8 cellular contexts compared by ENCODE assay signal in genomic region chr2:119222863-119223520, GRCh38. TPM values are rescaled to one million over a fixed set of nuclear protein-coding genes. Genes with fewer than 3 reads are reported as not detected.
DNase-seq lines count a peak whose midpoint lies in the region; ATAC-seq and TF ChIP-seq lines count a peak whose summit lies in the region.

No MANE protein-coding gene starts in this region.

- no peaks in the 10 kb centered on the region for H3F3A ChIP-seq in neural cell (ENCODE audit: insufficient read depth, low read length, poor library complexity, severe bottlenecking)

- no peak overlapping the region for H3K4me2 ChIP-seq in neural cell (ENCODE audit: low read length)

- H4K20me1 ChIP-seq in neural cell (ENCODE audit: insufficient read depth), result no peaks in the 10 kb centered on the region

- no peak overlapping the region for H3K27ac ChIP-seq in neural cell (ENCODE audit: low read length)

- H3K36me3 ChIP-seq in neural cell (ENCODE audit: insufficient read depth, low read length), result no peaks in the 10 kb centered on the region

- no peaks in the 10 kb centered on the region for H3K9me2 ChIP-seq in neural cell (ENCODE audit: insufficient read depth, low read length)

- H2AFZ ChIP-seq in neural cell (ENCODE audit: low read depth, low read length), result no peak overlapping the region

- no peak for DNase-seq in AG09309 (ENCODE audit: low read depth)
- DNase-seq in NB4 (ENCODE audit: low read depth), result no peak
- no peak for DNase-seq in epithelial cell of esophagus (ENCODE audit: low read depth)
- DNase-seq in RKO (ENCODE audit: low spot score), result no peak
- no peak for DNase-seq in AG08396 (ENCODE audit: low spot score)
- DNase-seq in ACHN, result no peak

- TF ChIP-seq CTCF in AG09309 (IDR thresholded peaks at IDR 0.05; ENCODE audit: control insufficient read depth, insufficient read depth, low read depth, low read length, missing control alignments), result no peak
- no peak for TF ChIP-seq CTCF in NB4 (IDR thresholded peaks at IDR 0.05; ENCODE audit: low read depth, low read length)
- no peak for TF ChIP-seq CTCF in epithelial cell of esophagus (IDR thresholded peaks at IDR 0.05; ENCODE audit: insufficient read depth, low read depth, low read length, missing control alignments)
- TF ChIP-seq CTCF in neural cell (IDR thresholded peaks at IDR 0.05; ENCODE audit: poor library complexity, severe bottlenecking), result no peak

- TF ChIP-seq POLR2A in NB4 (IDR thresholded peaks at IDR 0.05; ENCODE audit: extremely low read depth, insufficient read length), result no peak

- H3K4me3 ChIP-seq in AG09309 (ENCODE audit: control insufficient read depth, low read depth, low read length) (peak overlapping the region; percentile 73), NB4 (ENCODE audit: low read depth, low read length) (peak overlapping the region; percentile 27), epithelial cell of esophagus (ENCODE audit: low read length) (peak overlapping the region; percentile 58), neural cell (ENCODE audit: low read length) (peak overlapping the region; percentile 69)

- no peak for TF ChIP-seq EP300 in neural cell (conservative IDR thresholded peaks at IDR 0.05; ENCODE audit: poor library complexity, severe bottlenecking)

- no peak for ATAC-seq in GM18909 (IDR thresholded peaks at IDR 0.05; ENCODE audit: poor library complexity, unreplicated experiment)

- H3K9me3 ChIP-seq in neural cell (ENCODE audit: low read length), result no peaks in the 10 kb centered on the region

- H3K9ac ChIP-seq in neural cell (ENCODE audit: low read length), result no peak overlapping the region

- H3K27me3 ChIP-seq in neural cell (ENCODE audit: insufficient read depth, low read depth, low read length), result peaks cover 42% of the 10 kb centered on the region

- in situ Hi-C loops in ACHN (cut with HindIII; ENCODE audit: low pct_ligation_motif_present, low pct_unique_long_range_greater_than_20kb, low sequenced_read_pairs), result no loop called here

- no peak for TF ChIP-seq RAD21 in neural cell (conservative IDR thresholded peaks at IDR 0.05)

- no peaks in the 10 kb centered on the region for H3K79me2 ChIP-seq in neural cell (replicated peaks; ENCODE audit: insufficient read depth, low read length)

TF ChIP-seq in neural cell, 6 proteins besides CTCF, POLR2A, EP300 and RAD21:
- no peak for TF ChIP-seq EZH2 (IDR thresholded peaks at IDR 0.05; ENCODE audit: borderline replicate concordance, insufficient read depth, low read length, poor library complexity, severe bottlenecking)
- TF ChIP-seq TAF1 (IDR thresholded peaks at IDR 0.05; ENCODE audit: low read depth), result no peak
- no peak for TF ChIP-seq SMC3 (conservative IDR thresholded peaks at IDR 0.05; ENCODE audit: poor library complexity)
- TF ChIP-seq POLR2AphosphoS5 (IDR thresholded peaks at IDR 0.05), result no peak
- no peak for TF ChIP-seq REST (IDR thresholded peaks at IDR 0.05; ENCODE audit: borderline replicate concordance)
- TF ChIP-seq MXI1 (conservative IDR thresholded peaks at IDR 0.05; ENCODE audit: poor library complexity, severe bottlenecking), result no peak

RNA-seq across cellular contexts. Expression of gene STEAP3, which starts 0.6 kb away (rescaled TPM):
- polyA plus RNA-seq in neural cell, result 0.08 TPM in 1 of 2 replicates, not detected in the other
- polyA minus RNA-seq in neural cell, result not detected in 2 replicates
